In the genomic region with DNA sequence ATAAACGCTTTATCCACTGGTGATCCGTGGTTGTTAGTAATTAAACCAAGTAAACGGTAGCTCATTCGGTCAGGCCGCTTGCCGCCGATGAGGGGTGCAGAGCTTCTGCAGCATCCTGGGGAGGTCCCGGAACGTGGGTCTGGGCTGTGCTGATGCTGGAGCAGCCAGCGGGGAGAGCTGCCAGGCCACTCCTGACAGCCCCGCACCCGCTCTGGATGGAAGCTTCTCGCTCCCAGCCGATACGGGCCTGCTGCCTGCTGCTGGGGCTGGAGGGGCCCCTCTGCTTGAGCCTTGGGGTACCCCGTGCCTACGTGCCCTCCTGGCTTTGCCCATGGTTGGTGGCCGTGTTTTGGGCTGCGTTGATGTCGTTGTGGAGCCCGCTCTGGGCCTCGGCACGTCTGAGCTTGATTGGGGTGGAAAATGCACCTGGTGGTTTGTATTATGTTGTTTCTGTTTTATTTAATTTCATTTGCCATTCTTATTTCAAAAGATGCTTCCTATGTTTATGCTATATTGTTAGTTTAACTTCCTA, we compare ENCODE assay signal across 1 cellular context.
TF ChIP-seq lines count a peak whose summit lies in the region.

No MANE protein-coding gene starts in this region.

TF ChIP-seq in H1, 55 proteins besides CTCF, POLR2A, EP300 and RAD21:
- TF ChIP-seq SP1 (IDR thresholded peaks at IDR 0.05; ENCODE audit: low read depth, low read length): no peak
- no peak for TF ChIP-seq SP2 (IDR thresholded peaks at IDR 0.05; ENCODE audit: low read length)
- TF ChIP-seq CBX8 (IDR thresholded peaks at IDR 0.05; ENCODE audit: borderline replicate concordance, low read depth, low read length): no peak
- no peak for TF ChIP-seq TAF7 (optimal IDR thresholded peaks at IDR 0.05; ENCODE audit: borderline replicate concordance, low read depth, low read length)
- no peak for TF ChIP-seq KDM5A (IDR thresholded peaks at IDR 0.05; ENCODE audit: low read length)
- no peak for TF ChIP-seq BCL11A (IDR thresholded peaks at IDR 0.05; ENCODE audit: low read depth in 2 of 2, low read length in 2 of 2)
- TF ChIP-seq CEBPB (IDR thresholded peaks at IDR 0.05; ENCODE audit: low read depth, low read length): no peak
- TF ChIP-seq BACH1 (IDR thresholded peaks at IDR 0.05; ENCODE audit: low read length): no peak
- TF ChIP-seq, protein P1, sequence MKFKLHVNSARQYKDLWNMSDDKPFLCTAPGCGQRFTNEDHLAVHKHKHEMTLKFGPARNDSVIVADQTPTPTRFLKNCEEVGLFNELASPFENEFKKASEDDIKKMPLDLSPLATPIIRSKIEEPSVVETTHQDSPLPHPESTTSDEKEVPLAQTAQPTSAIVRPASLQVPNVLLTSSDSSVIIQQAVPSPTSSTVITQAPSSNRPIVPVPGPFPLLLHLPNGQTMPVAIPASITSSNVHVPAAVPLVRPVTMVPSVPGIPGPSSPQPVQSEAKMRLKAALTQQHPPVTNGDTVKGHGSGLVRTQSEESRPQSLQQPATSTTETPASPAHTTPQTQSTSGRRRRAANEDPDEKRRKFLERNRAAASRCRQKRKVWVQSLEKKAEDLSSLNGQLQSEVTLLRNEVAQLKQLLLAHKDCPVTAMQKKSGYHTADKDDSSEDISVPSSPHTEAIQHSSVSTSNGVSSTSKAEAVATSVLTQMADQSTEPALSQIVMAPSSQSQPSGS (IDR thresholded peaks at IDR 0.05; ENCODE audit: low read length): no peak
- TF ChIP-seq, protein P2, sequence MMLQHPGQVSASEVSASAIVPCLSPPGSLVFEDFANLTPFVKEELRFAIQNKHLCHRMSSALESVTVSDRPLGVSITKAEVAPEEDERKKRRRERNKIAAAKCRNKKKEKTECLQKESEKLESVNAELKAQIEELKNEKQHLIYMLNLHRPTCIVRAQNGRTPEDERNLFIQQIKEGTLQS (IDR thresholded peaks at IDR 0.05; ENCODE audit: insufficient read depth, low read depth, low read length): no peak
- no peak for TF ChIP-seq SIRT6 (IDR thresholded peaks at IDR 0.05; ENCODE audit: low read length)
- no peak for TF ChIP-seq CHD2 (IDR thresholded peaks at IDR 0.05; ENCODE audit: low read length)
- no peak for TF ChIP-seq POU5F1 (IDR thresholded peaks at IDR 0.05; ENCODE audit: low read depth, low read length)
- no peak for TF ChIP-seq JUN (IDR thresholded peaks at IDR 0.05; ENCODE audit: low read depth, low read length)
